ENCODE assay signal across 30 cellular contexts in genomic region chr1:227155688-227156087, GRCh38.
"Had no signal": no experiment of that assay in that cellular context is flagged by ENCODE, and none has a peak within 500 bp of the region (broad histone marks: within the 10 kb centered on the region; RNA-seq: fewer than 3 reads in every experiment).

No MANE protein-coding gene starts in this region.

- H3K27ac ChIP-seq: ascending aorta, breast epithelium, cardiac muscle cell, coronary artery had no signal

- H3K27me3 ChIP-seq: ascending aorta, breast epithelium, cardiac muscle cell, dorsolateral prefrontal cortex had no signal

- H3K36me3 ChIP-seq: breast epithelium, cardiac muscle cell had no signal

- ATAC-seq: activated CD4-positive, alpha-beta T cell treated with anti-CD3 and anti-CD28 coated beads for 36 hours; activated naive CD4-positive, alpha-beta T cell treated with anti-CD3 and anti-CD28 coated beads, Interleukin-2, amount 50 U/mL, for 72 hours; activated T-cell treated with anti-CD3 and anti-CD28 coated beads, Interleukin-2, amount 50 U/mL, for 72 hours; esophagus mucosa had no signal

- FAIRE-seq: frontal cortex had no signal

- H3K4me1 ChIP-seq: breast epithelium had no signal

- H3K9me3 ChIP-seq: ascending aorta, breast epithelium had no signal

- DNase-seq: activated CD4-positive, alpha-beta memory T cell treated with anti-CD3 and anti-CD28 coated beads, Interleukin-2, amount 10 ng/mL, durations not matched to agents 7 days and 5 days; activated CD4-positive, alpha-beta T cell treated with anti-CD3 and anti-CD28 coated beads for 36 hours; activated CD4-positive, alpha-beta T cell treated with anti-CD3 and anti-CD28 coated beads, Interleukin-2, amount 10 ng/mL, durations not matched to agents 7 days and 5 days; activated CD4-positive, alpha-beta T cell treated with anti-CD3 and anti-CD28 coated beads, Interleukin-2, amount 50 U/mL, for 4 hours; activated CD4-positive, CD25-positive, alpha-beta regulatory T cell; activated CD4-positive, CD25-positive, alpha-beta regulatory T cell treated with anti-CD3 and anti-CD28 coated beads, Interleukin-2, amount 50 U/mL, for 72 hours; activated CD8-positive, alpha-beta memory T cell treated with anti-CD3 and anti-CD28 coated beads, Interleukin-2, amount 50 U/mL, for 48 hours; activated gamma-delta T cell; activated naive CD4-positive, alpha-beta T cell; activated naive CD4-positive, alpha-beta T cell treated with anti-CD3 and anti-CD28 coated beads, Interleukin-2, amount 10 ng/mL, durations not matched to agents 7 days and 5 days; activated naive CD8-positive, alpha-beta T cell treated with anti-CD3 and anti-CD28 coated beads, Interleukin-2, amount 10 ng/mL, durations not matched to agents 7 days and 5 days; activated T-cell treated with anti-CD3 and anti-CD28 coated beads for 4 hours; activated T-cell treated with anti-CD3 and anti-CD28 coated beads, Interleukin-2, amount 50 U/mL, for 24 hours; activated T-cell treated with anti-CD3 and anti-CD28 coated beads, Interleukin-2, amount 50 U/mL, for 72 hours; central memory CD4-positive, alpha-beta T cell; cerebellar nuclear complex; dorsolateral prefrontal cortex; effector memory CD4-positive, alpha-beta T cell; endodermal cell; foreskin fibroblast; head of caudate nucleus; hippocampal formation; T1000 had no signal

- H3K4me3 ChIP-seq: ascending aorta, breast epithelium, cardiac muscle cell, coronary artery, dorsolateral prefrontal cortex had no signal
